Comparison of ENCODE assay signal across 1 cellular context in the genomic region with DNA sequence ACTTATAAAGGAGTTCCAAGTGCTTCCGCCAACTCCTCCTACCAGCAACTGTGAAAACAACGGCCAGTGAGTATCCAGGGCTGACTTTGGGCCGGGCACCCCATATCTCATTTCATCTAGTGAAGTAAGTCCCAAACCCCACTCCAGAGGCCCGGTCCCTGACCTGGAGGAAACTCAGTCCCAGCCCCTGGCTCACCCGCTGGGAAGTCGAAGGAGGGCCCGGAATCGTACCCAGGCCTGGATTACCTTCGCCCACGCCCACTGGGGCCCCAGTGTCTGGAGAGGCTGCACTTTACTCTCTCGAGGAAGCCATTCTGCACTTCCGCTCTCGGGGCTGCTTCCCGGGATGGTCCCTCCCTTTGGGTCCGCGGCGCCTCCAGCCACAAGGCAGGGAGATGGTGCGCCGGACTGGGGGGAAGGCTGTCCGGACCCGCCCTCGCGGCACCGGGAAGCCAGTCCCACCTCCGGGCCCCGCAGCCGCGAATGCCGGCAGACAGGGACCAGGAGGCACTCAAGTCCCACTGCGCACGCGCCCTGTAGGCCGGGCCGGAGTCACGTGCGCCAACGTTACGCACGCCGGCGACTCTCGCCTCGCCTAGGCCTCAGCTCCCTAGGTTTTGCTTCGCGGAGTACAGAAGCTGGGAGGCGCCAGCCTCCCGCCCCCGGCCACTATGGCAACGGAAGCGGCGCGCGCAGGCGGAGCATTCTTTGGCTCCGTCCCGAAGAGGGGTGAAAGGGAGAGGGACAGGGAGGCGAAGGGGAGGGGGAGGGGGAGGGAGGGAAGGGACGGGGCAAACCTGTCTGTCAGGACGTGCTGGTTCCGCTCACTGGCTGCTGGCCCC.
TF ChIP-seq lines count a peak whose summit lies in the region.

A gene with protein sequence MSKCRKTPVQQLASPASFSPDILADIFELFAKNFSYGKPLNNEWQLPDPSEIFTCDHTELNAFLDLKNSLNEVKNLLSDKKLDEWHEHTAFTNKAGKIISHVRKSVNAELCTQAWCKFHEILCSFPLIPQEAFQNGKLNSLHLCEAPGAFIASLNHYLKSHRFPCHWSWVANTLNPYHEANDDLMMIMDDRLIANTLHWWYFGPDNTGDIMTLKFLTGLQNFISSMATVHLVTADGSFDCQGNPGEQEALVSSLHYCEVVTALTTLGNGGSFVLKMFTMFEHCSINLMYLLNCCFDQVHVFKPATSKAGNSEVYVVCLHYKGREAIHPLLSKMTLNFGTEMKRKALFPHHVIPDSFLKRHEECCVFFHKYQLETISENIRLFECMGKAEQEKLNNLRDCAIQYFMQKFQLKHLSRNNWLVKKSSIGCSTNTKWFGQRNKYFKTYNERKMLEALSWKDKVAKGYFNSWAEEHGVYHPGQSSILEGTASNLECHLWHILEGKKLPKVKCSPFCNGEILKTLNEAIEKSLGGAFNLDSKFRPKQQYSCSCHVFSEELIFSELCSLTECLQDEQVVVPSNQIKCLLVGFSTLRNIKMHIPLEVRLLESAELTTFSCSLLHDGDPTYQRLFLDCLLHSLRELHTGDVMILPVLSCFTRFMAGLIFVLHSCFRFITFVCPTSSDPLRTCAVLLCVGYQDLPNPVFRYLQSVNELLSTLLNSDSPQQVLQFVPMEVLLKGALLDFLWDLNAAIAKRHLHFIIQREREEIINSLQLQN (minus strand): TSS at position 513 of the 842 bp plus-strand sequence. CDS start 3,482 bp downstream, outside the sequence.

TF ChIP-seq in WTC11, 78 proteins besides CTCF, POLR2A, EP300 and RAD21 (continued from another document):
- TF ChIP-seq, protein P1, sequence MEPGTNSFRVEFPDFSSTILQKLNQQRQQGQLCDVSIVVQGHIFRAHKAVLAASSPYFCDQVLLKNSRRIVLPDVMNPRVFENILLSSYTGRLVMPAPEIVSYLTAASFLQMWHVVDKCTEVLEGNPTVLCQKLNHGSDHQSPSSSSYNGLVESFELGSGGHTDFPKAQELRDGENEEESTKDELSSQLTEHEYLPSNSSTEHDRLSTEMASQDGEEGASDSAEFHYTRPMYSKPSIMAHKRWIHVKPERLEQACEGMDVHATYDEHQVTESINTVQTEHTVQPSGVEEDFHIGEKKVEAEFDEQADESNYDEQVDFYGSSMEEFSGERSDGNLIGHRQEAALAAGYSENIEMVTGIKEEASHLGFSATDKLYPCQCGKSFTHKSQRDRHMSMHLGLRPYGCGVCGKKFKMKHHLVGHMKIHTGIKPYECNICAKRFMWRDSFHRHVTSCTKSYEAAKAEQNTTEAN (CRISPR knock-in tag; IDR thresholded peaks at IDR 0.05) = no peak
- TF ChIP-seq NFYB (CRISPR knock-in tag; conservative IDR thresholded peaks at IDR 0.05; ENCODE audit: low read depth) (no peak), GRHL2 (CRISPR knock-in tag; IDR thresholded peaks at IDR 0.05; ENCODE audit: insufficient replicate concordance, severe bottlenecking) (no peak), SOX15 (CRISPR knock-in tag; IDR thresholded peaks at IDR 0.05) (no peak), ZNF396 (CRISPR knock-in tag; IDR thresholded peaks at IDR 0.05; ENCODE audit: borderline replicate concordance) (no peak), SP1 (CRISPR knock-in tag; conservative IDR thresholded peaks at IDR 0.05) (0 out of 2 replicates have a peak, but pooled peaks have one; percentile 34), ESRRA (CRISPR knock-in tag; IDR thresholded peaks at IDR 0.05; ENCODE audit: borderline replicate concordance) (peak; percentile 84; the same call in 1 of the 2 replicates), ZNF671 (CRISPR knock-in tag; IDR thresholded peaks at IDR 0.05) (no peak), PRRX2 (CRISPR knock-in tag; IDR thresholded peaks at IDR 0.05) (no peak)
- TF ChIP-seq, protein P2, sequence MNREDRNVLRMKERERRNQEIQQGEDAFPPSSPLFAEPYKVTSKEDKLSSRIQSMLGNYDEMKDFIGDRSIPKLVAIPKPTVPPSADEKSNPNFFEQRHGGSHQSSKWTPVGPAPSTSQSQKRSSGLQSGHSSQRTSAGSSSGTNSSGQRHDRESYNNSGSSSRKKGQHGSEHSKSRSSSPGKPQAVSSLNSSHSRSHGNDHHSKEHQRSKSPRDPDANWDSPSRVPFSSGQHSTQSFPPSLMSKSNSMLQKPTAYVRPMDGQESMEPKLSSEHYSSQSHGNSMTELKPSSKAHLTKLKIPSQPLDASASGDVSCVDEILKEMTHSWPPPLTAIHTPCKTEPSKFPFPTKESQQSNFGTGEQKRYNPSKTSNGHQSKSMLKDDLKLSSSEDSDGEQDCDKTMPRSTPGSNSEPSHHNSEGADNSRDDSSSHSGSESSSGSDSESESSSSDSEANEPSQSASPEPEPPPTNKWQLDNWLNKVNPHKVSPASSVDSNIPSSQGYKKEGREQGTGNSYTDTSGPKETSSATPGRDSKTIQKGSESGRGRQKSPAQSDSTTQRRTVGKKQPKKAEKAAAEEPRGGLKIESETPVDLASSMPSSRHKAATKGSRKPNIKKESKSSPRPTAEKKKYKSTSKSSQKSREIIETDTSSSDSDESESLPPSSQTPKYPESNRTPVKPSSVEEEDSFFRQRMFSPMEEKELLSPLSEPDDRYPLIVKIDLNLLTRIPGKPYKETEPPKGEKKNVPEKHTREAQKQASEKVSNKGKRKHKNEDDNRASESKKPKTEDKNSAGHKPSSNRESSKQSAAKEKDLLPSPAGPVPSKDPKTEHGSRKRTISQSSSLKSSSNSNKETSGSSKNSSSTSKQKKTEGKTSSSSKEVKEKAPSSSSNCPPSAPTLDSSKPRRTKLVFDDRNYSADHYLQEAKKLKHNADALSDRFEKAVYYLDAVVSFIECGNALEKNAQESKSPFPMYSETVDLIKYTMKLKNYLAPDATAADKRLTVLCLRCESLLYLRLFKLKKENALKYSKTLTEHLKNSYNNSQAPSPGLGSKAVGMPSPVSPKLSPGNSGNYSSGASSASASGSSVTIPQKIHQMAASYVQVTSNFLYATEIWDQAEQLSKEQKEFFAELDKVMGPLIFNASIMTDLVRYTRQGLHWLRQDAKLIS (CRISPR knock-in tag; IDR thresholded peaks at IDR 0.05; ENCODE audit: borderline replicate concordance) = 0 out of 2 replicates have a peak, but pooled peaks have one; percentile 72
- TF ChIP-seq, protein P3, sequence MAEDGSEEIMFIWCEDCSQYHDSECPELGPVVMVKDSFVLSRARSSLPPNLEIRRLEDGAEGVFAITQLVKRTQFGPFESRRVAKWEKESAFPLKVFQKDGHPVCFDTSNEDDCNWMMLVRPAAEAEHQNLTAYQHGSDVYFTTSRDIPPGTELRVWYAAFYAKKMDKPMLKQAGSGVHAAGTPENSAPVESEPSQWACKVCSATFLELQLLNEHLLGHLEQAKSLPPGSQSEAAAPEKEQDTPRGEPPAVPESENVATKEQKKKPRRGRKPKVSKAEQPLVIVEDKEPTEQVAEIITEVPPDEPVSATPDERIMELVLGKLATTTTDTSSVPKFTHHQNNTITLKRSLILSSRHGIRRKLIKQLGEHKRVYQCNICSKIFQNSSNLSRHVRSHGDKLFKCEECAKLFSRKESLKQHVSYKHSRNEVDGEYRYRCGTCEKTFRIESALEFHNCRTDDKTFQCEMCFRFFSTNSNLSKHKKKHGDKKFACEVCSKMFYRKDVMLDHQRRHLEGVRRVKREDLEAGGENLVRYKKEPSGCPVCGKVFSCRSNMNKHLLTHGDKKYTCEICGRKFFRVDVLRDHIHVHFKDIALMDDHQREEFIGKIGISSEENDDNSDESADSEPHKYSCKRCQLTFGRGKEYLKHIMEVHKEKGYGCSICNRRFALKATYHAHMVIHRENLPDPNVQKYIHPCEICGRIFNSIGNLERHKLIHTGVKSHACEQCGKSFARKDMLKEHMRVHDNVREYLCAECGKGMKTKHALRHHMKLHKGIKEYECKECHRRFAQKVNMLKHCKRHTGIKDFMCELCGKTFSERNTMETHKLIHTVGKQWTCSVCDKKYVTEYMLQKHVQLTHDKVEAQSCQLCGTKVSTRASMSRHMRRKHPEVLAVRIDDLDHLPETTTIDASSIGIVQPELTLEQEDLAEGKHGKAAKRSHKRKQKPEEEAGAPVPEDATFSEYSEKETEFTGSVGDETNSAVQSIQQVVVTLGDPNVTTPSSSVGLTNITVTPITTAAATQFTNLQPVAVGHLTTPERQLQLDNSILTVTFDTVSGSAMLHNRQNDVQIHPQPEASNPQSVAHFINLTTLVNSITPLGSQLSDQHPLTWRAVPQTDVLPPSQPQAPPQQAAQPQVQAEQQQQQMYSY (CRISPR knock-in tag; IDR thresholded peaks at IDR 0.05) = no peak
- TF ChIP-seq, protein P4, sequence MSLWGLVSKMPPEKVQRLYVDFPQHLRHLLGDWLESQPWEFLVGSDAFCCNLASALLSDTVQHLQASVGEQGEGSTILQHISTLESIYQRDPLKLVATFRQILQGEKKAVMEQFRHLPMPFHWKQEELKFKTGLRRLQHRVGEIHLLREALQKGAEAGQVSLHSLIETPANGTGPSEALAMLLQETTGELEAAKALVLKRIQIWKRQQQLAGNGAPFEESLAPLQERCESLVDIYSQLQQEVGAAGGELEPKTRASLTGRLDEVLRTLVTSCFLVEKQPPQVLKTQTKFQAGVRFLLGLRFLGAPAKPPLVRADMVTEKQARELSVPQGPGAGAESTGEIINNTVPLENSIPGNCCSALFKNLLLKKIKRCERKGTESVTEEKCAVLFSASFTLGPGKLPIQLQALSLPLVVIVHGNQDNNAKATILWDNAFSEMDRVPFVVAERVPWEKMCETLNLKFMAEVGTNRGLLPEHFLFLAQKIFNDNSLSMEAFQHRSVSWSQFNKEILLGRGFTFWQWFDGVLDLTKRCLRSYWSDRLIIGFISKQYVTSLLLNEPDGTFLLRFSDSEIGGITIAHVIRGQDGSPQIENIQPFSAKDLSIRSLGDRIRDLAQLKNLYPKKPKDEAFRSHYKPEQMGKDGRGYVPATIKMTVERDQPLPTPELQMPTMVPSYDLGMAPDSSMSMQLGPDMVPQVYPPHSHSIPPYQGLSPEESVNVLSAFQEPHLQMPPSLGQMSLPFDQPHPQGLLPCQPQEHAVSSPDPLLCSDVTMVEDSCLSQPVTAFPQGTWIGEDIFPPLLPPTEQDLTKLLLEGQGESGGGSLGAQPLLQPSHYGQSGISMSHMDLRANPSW (CRISPR knock-in tag; conservative IDR thresholded peaks at IDR 0.05; ENCODE audit: low read depth) = no peak
